Comparison of ENCODE assay signal across 9 cellular contexts in genomic region chr9:95981741-95982390, GRCh38.
DNase-seq lines count a peak whose midpoint lies in the region; ATAC-seq and TF ChIP-seq lines count a peak whose summit lies in the region.
"Had no signal": no experiment of that assay in that cellular context is flagged by ENCODE, and none has a peak within 500 bp of the region (broad histone marks: within the 10 kb centered on the region; RNA-seq: fewer than 3 reads in every experiment).

No MANE protein-coding gene starts in this region.

- peaks cover 0 to 3% (median 0%) of the 10 kb centered on the region in 11 donors for H3K9me3 Mint-ChIP-seq in naive thymus-derived CD4-positive, alpha-beta T cell
- peaks cover 16% of the 10 kb centered on the region for H3K9me3 Mint-ChIP-seq in WTC11
- peaks cover 3% of the 10 kb centered on the region for H3K9me3 Mint-ChIP-seq in activated T-helper 2 cell treated with anti-CD3 and anti-CD28 coated beads, Interferon-gamma antibody, Interleukin-2, Interleukin-4, amounts not matched to agents 10 μg/mL and 5 μg/mL and 100 μg/mL, durations not matched to agents 14 hours and 24 hours and 36 hours

- H3K27ac Mint-ChIP-seq in naive thymus-derived CD4-positive, alpha-beta T cell = peak overlapping the region; percentile 4 to 84 (median 66)
- no peak overlapping the region for H3K27ac Mint-ChIP-seq in WTC11
- H3K27ac Mint-ChIP-seq in activated T-helper 2 cell treated with anti-CD3 and anti-CD28 coated beads, Interferon-gamma antibody, Interleukin-2, Interleukin-4, amounts not matched to agents 10 μg/mL and 5 μg/mL and 100 μg/mL, durations not matched to agents 14 hours and 24 hours and 36 hours = no peak overlapping the region

- H3K27ac ChIP-seq in MM.1S (ENCODE audit: low read length) (no peak overlapping the region), SJSA1 (peak overlapping the region; percentile 78)
- H3K27ac ChIP-seq in naive thymus-derived CD4-positive, alpha-beta T cell (ENCODE audit: low read depth, low read length) = no peak overlapping the region

- no peak overlapping the region for H3K9ac ChIP-seq in MM.1S (ENCODE audit: low read length)

- no peaks in the 10 kb centered on the region for H3K79me2 ChIP-seq in MM.1S (ENCODE audit: low read length)

- H3F3A ChIP-seq in MM.1S (ENCODE audit: insufficient read depth, low read length) = no peaks in the 10 kb centered on the region

- no peaks in the 10 kb centered on the region for H3K27me3 Mint-ChIP-seq in naive thymus-derived CD4-positive, alpha-beta T cell
- H3K27me3 Mint-ChIP-seq in WTC11 (ENCODE audit: low read depth) = no peaks in the 10 kb centered on the region
- no peaks in the 10 kb centered on the region for H3K27me3 Mint-ChIP-seq in activated T-helper 2 cell treated with anti-CD3 and anti-CD28 coated beads, Interferon-gamma antibody, Interleukin-2, Interleukin-4, amounts not matched to agents 10 μg/mL and 5 μg/mL and 100 μg/mL, durations not matched to agents 14 hours and 24 hours and 36 hours (ENCODE audit: low read depth)

- H2AFZ ChIP-seq in MM.1S (ENCODE audit: low read length) = no peak overlapping the region

- no peak overlapping the region for H3K4me2 ChIP-seq in MM.1S (ENCODE audit: low read depth, low read length)

- CTCF ChIA-PET in naive thymus-derived CD4-positive, alpha-beta T cell (lab: Charles Lee) = interaction anchor here (0.7 kb wide), 1 partner anchor 614 kb away, joined by 3 read pairs; no protein-coding TSS in a partner anchor
- CTCF ChIA-PET in WTC11 (lab: Charles Lee) = no interaction called here

- no peaks in the 10 kb centered on the region for H3K9me2 ChIP-seq in MM.1S (replicated peaks; ENCODE audit: insufficient read depth, low read length)

- peak; percentile 94 for ATAC-seq in naive thymus-derived CD4-positive, alpha-beta T cell
- ATAC-seq in WTC11 = no peak

- H4K20me1 ChIP-seq in MM.1S (ENCODE audit: insufficient read depth, low read length) = no peaks in the 10 kb centered on the region

- peaks cover 14 to 38% (median 25%) of the 10 kb centered on the region in 7 donors for H3K4me1 Mint-ChIP-seq in naive thymus-derived CD4-positive, alpha-beta T cell
- H3K4me1 Mint-ChIP-seq in WTC11 = peaks cover 7% of the 10 kb centered on the region
- peaks cover 24% of the 10 kb centered on the region for H3K4me1 Mint-ChIP-seq in activated T-helper 2 cell treated with anti-CD3 and anti-CD28 coated beads, Interferon-gamma antibody, Interleukin-2, Interleukin-4, amounts not matched to agents 10 μg/mL and 5 μg/mL and 100 μg/mL, durations not matched to agents 14 hours and 24 hours and 36 hours (ENCODE audit: low read depth)

- intact Hi-C loops in naive thymus-derived CD4-positive, alpha-beta T cell (cut with micrococcal nuclease) = loop anchor here (1.0 to 5.0 kb wide), 3 partner anchors 27 to 80 kb away; no protein-coding TSS in a partner anchor
- intact Hi-C loops in activated T-helper 2 cell treated with anti-CD3 and anti-CD28 coated beads, Interferon-gamma antibody, Interleukin-2, Interleukin-4, amounts not matched to agents 10 μg/mL and 5 μg/mL and 100 μg/mL, durations not matched to agents 14 hours and 24 hours and 36 hours (cut with micrococcal nuclease) = no loop called here

- H3K36me3 Mint-ChIP-seq in naive thymus-derived CD4-positive, alpha-beta T cell = peaks cover 12 to 58% (median 49%) of the 10 kb centered on the region in 5 donors
- peaks cover 24% of the 10 kb centered on the region for H3K36me3 Mint-ChIP-seq in WTC11
- H3K36me3 Mint-ChIP-seq in activated T-helper 2 cell treated with anti-CD3 and anti-CD28 coated beads, Interferon-gamma antibody, Interleukin-2, Interleukin-4, amounts not matched to agents 10 μg/mL and 5 μg/mL and 100 μg/mL, durations not matched to agents 14 hours and 24 hours and 36 hours (ENCODE audit: low read depth) = peaks cover 62% of the 10 kb centered on the region

- H3K36me3 ChIP-seq in MM.1S (replicated peaks; ENCODE audit: insufficient read depth, low read length) = no peaks in the 10 kb centered on the region
- peaks cover 19% of the 10 kb centered on the region for H3K36me3 ChIP-seq in SJSA1
- peaks cover 0 to 8% (median 5%) of the 10 kb centered on the region in 3 experiments for H3K36me3 ChIP-seq in naive thymus-derived CD4-positive, alpha-beta T cell (ENCODE audit: control insufficient read depth in 2 of 3, insufficient read depth in 3 of 3, low read length in 3 of 3)

- no peaks in the 10 kb centered on the region for H3K4me1 ChIP-seq in MM.1S (ENCODE audit: low read length)
- H3K4me1 ChIP-seq in SJSA1 (replicated peaks) = peaks cover 43% of the 10 kb centered on the region
- peaks cover 0 to 11% of the 10 kb centered on the region in 2 donors for H3K4me1 ChIP-seq in naive thymus-derived CD4-positive, alpha-beta T cell (ENCODE audit: control insufficient read depth in 2 of 2, insufficient read depth in 2 of 2, low read length in 2 of 2)

- no peak for TF ChIP-seq CTCF in MM.1S (IDR thresholded peaks at IDR 0.05; ENCODE audit: low read length)
- TF ChIP-seq CTCF in WTC11 (IDR thresholded peaks at IDR 0.05) = no peak

- H3K9me3 ChIP-seq in MM.1S (replicated peaks; ENCODE audit: insufficient read depth, low read length) (no peaks in the 10 kb centered on the region), SJSA1 (replicated peaks) (no peaks in the 10 kb centered on the region)
- H3K9me3 ChIP-seq in naive thymus-derived CD4-positive, alpha-beta T cell (ENCODE audit: control insufficient read depth in 2 of 3, low read length in 3 of 3) = no peaks in the 10 kb centered on the region

- H3K27me3 ChIP-seq in MM.1S (replicated peaks; ENCODE audit: insufficient read depth, low read length) (no peaks in the 10 kb centered on the region), SJSA1 (replicated peaks) (no peaks in the 10 kb centered on the region)
- no peaks in the 10 kb centered on the region for H3K27me3 ChIP-seq in naive thymus-derived CD4-positive, alpha-beta T cell (ENCODE audit: control insufficient read depth in 2 of 2, insufficient read depth in 2 of 2, low read length in 2 of 2)

- POLR2A ChIA-PET in naive thymus-derived CD4-positive, alpha-beta T cell (lab: Charles Lee) = interaction anchor here (0.5 kb wide), 1 partner anchor 579 kb away, joined by 3 read pairs; no protein-coding TSS in a partner anchor
- POLR2A ChIA-PET in WTC11 (lab: Charles Lee) = no interaction called here

- DNase-seq in DMS 273 (lab: John Stamatoyannopoulos, UW; ENCODE audit: unreplicated experiment) (peak; percentile 73), MM.1S (peak; percentile 43), SJSA1 (ENCODE audit: low read depth in 1 of 2, low spot score in 2 of 2) (peak in 1 of 2 experiments; percentile 47), WTC11 (ENCODE audit: low spot score) (no peak), superior temporal gyrus (ENCODE audit: extremely low spot score) (no peak), midbrain (lab: John Stamatoyannopoulos, UW) (no peak)
- DNase-seq in naive thymus-derived CD4-positive, alpha-beta T cell = peak in 7 of 9 donors; percentile 42 to 76 (median 52)
- no peak for DNase-seq in activated T-helper 2 cell treated with anti-CD3 and anti-CD28 coated beads, Interferon-gamma antibody, Interleukin-2, Interleukin-4, amounts not matched to agents 10 μg/mL and 5 μg/mL and 100 μg/mL, durations not matched to agents 14 hours and 24 hours and 36 hours (ENCODE audit: low spot score)

- peak overlapping the region in 8 of 10 donors; percentile 8 to 68 (median 41) for H3K4me3 Mint-ChIP-seq in naive thymus-derived CD4-positive, alpha-beta T cell
- H3K4me3 Mint-ChIP-seq in WTC11 = no peak overlapping the region
- no peak overlapping the region for H3K4me3 Mint-ChIP-seq in activated T-helper 2 cell treated with anti-CD3 and anti-CD28 coated beads, Interferon-gamma antibody, Interleukin-2, Interleukin-4, amounts not matched to agents 10 μg/mL and 5 μg/mL and 100 μg/mL, durations not matched to agents 14 hours and 24 hours and 36 hours (ENCODE audit: low read depth)

- H3K4me3 ChIP-seq in MM.1S (ENCODE audit: low read length) = no peak overlapping the region
- no peak overlapping the region for H3K4me3 ChIP-seq in SJSA1
- H3K4me3 ChIP-seq in naive thymus-derived CD4-positive, alpha-beta T cell (ENCODE audit: low read length) = no peak overlapping the region
- H3K4me3 ChIP-seq: lung had no signal

TF ChIP-seq in WTC11, 78 proteins besides CTCF, POLR2A, EP300 and RAD21 (continues in another document):
- TF ChIP-seq ZNF138 (CRISPR knock-in tag; conservative IDR thresholded peaks at IDR 0.05) (no peak), PRDM15 (CRISPR knock-in tag; IDR thresholded peaks at IDR 0.05) (no peak), SP1 (CRISPR knock-in tag; conservative IDR thresholded peaks at IDR 0.05) (no peak), USF1 (CRISPR knock-in tag; IDR thresholded peaks at IDR 0.05) (no peak)

Comparison
In these comparisons a context has a peak if more than half of its experiments do, and no peak if none do; other contexts are left out.
1. DNase-seq: peak in DMS 273 (single experiment), MM.1S (single experiment) and naive thymus-derived CD4-positive, alpha-beta T cell (7 of 9); none in WTC11 (single experiment), superior temporal gyrus (single experiment), activated T-helper 2 cell treated with anti-CD3 and anti-CD28 coated beads, Interferon-gamma antibody, Interleukin-2, Interleukin-4, amounts not matched to agents 10 μg/mL and 5 μg/mL and 100 μg/mL, durations not matched to agents 14 hours and 24 hours and 36 hours (single experiment) and midbrain (single experiment).
2. H3K27ac Mint-ChIP-seq: peak in naive thymus-derived CD4-positive, alpha-beta T cell (9 of 9); none in WTC11 (single experiment) and activated T-helper 2 cell treated with anti-CD3 and anti-CD28 coated beads, Interferon-gamma antibody, Interleukin-2, Interleukin-4, amounts not matched to agents 10 μg/mL and 5 μg/mL and 100 μg/mL, durations not matched to agents 14 hours and 24 hours and 36 hours (single experiment).
3. H3K4me3 Mint-ChIP-seq: peak in naive thymus-derived CD4-positive, alpha-beta T cell (8 of 10); none in WTC11 (single experiment) and activated T-helper 2 cell treated with anti-CD3 and anti-CD28 coated beads, Interferon-gamma antibody, Interleukin-2, Interleukin-4, amounts not matched to agents 10 μg/mL and 5 μg/mL and 100 μg/mL, durations not matched to agents 14 hours and 24 hours and 36 hours (single experiment).